ENCODE assay signal across 24 cellular contexts in the genomic region with DNA sequence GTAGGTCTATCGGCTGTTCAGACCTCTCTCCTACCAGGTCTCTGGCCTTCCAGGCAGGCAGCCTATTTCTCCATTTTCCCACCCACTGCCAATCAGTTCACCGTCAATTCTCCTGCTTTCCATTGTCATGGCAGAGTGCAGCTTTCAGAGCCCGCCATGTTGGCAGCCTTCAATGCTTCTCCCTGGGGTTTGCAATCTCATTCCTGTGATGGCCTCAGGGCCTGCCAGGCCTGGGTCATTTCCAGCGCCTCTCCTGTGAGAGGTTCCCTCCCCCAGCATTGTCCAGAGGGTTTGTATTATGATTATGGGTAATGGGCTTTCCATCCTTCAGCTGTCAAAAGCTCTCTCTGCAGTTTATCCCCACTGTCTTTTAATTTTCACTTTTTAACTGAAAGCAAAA.
"Had no signal": no experiment of that assay in that cellular context is flagged by ENCODE, and none has a peak within 500 bp of the region (broad histone marks: within the 10 kb centered on the region; RNA-seq: fewer than 3 reads in every experiment).

No MANE protein-coding gene starts in this region.

- FAIRE-seq: pancreas had no signal

- H3K4me3 ChIP-seq: gastroesophageal sphincter, heart left ventricle, pancreas, psoas muscle, right atrium auricular region, spleen, tibial artery had no signal

- ATAC-seq: gastroesophageal sphincter; heart left ventricle; left cardiac atrium; natural killer cell treated with Interleukin-12 subunit alpha and Interleukin-12 subunit beta and Interleukin-15 and Interleukin-18, amount 100 ng/mL, for 72 hours; pancreas; psoas muscle; stimulated activated naive CD8-positive, alpha-beta T cell treated with anti-CD3 and anti-CD28 coated beads, Interleukin-15, amount 100 ng/mL, for 72 hours had no signal

- H3K36me3 ChIP-seq: gastroesophageal sphincter, heart left ventricle, pancreas, right atrium auricular region, spleen, tibial artery had no signal

- H3K9me3 ChIP-seq: gastroesophageal sphincter, pancreas, psoas muscle, right atrium auricular region, tibial artery had no signal

- H3K4me1 ChIP-seq: gastroesophageal sphincter, heart left ventricle, pancreas, psoas muscle, right atrium auricular region, spleen, tibial artery had no signal

- H3K27ac ChIP-seq: epithelial cell of prostate, gastroesophageal sphincter, heart left ventricle, pancreas, psoas muscle, right atrium auricular region, spleen, tibial artery had no signal

- H3K27me3 ChIP-seq: gastroesophageal sphincter, heart left ventricle, pancreas, right atrium auricular region, spleen, tibial artery had no signal

- DNase-seq: activated B cell treated with CpG ODN at 0.5 μM for 24 hours; activated CD4-positive, alpha-beta memory T cell treated with anti-CD3 and anti-CD28 coated beads for 36 hours; activated CD4-positive, alpha-beta T cell treated with anti-CD3 and anti-CD28 coated beads for 4 hours; activated effector memory CD4-positive, alpha-beta T cell treated with Interleukin-2 at 50 U/mL for 16 hours; activated naive CD4-positive, alpha-beta T cell treated with anti-CD3 and anti-CD28 coated beads for 36 hours; activated naive CD8-positive, alpha-beta T cell treated with anti-CD3 and anti-CD28 coated beads, Interleukin-2, amount 10 ng/mL, durations not matched to agents 7 days and 5 days; activated T-cell treated with anti-CD3 and anti-CD28 coated beads, Interleukin-2, amount 50 U/mL, for 48 hours; amniotic stem cell; cerebellar nuclear complex; cortex of kidney; heart left ventricle; left cardiac atrium; midbrain; psoas muscle; spleen; stimulated activated CD4-positive, alpha-beta T cell treated with anti-CD3 and anti-CD28 coated beads, Interleukin-4, amount 100 ng/mL, for 24 hours; stimulated activated naive CD8-positive, alpha-beta T cell treated with anti-CD3 and anti-CD28 coated beads, Interleukin-15, amount 100 ng/mL, for 72 hours; T1000; tibial artery had no signal
